Comparison of ENCODE assay signal across 19 cellular contexts in genomic region chr11:114559425-114560310, GRCh38. TPM values are rescaled to one million over a fixed set of nuclear protein-coding genes. Genes with fewer than 3 reads are reported as not detected.
DNase-seq lines count a peak whose midpoint lies in the region; ATAC-seq and TF ChIP-seq lines count a peak whose summit lies in the region.
"Had no signal": no experiment of that assay in that cellular context is flagged by ENCODE, and none has a peak within 500 bp of the region (broad histone marks: within the 10 kb centered on the region; RNA-seq: fewer than 3 reads in every experiment).

Gene NXPE1, minus strand, starts transcription at chr11:114559881. Its CDS starts 8,680 bp downstream, at chr11:114551201.

- no peaks in the 10 kb centered on the region for H3K36me3 Mint-ChIP-seq in immature natural killer cell

- H3K4me1 ChIP-seq in A673 (ENCODE audit: insufficient read depth, low read length, poor library complexity, severe bottlenecking) (no peaks in the 10 kb centered on the region), iPS-20b (ENCODE audit: insufficient read depth, low read length) (peaks cover 4% of the 10 kb centered on the region; the same call in 1 of the 2 replicates), trophoblast cell (ENCODE audit: control insufficient read depth in 1 of 2, insufficient read depth in 2 of 2, low read length in 2 of 2) (no peaks in the 10 kb centered on the region)
- H3K4me1 ChIP-seq: BLaER1 treated with 17β-estradiol and CSF1 and Interleukin-3, amounts not matched to agents 10 nM and 100 nM had no signal

- no peak within 1 kb of the TSS for H3K27ac Mint-ChIP-seq in immature natural killer cell

- H4K91ac ChIP-seq in trophoblast cell (ENCODE audit: low read depth, low read length), result peak within 1 kb of the TSS; percentile 14

- no peaks in the 10 kb centered on the region for H3K36me3 ChIP-seq in A673 (ENCODE audit: insufficient read depth, low read length, poor library complexity, severe bottlenecking)
- H3K36me3 ChIP-seq in iPS-20b (ENCODE audit: insufficient read depth, low read depth, low read length), result no peaks in the 10 kb centered on the region
- no peaks in the 10 kb centered on the region for H3K36me3 ChIP-seq in trophoblast cell (ENCODE audit: control insufficient read depth in 1 of 2, insufficient read depth in 2 of 2, low read length in 2 of 2)
- H3K36me3 ChIP-seq: BLaER1 treated with 17β-estradiol and CSF1 and Interleukin-3, amounts not matched to agents 10 nM and 100 nM had no signal

- no peak within 1 kb of the TSS for H4K12ac ChIP-seq in trophoblast cell (ENCODE audit: low read depth, low read length)

- no CpG with 5 or more reads among the region's 4 CpGs for WGBS in trophoblast cell (ENCODE audit: extremely low coverage, insufficient coverage, insufficient read length)

- H2BK5ac ChIP-seq in trophoblast cell (ENCODE audit: low read depth, low read length, poor library complexity), result no peak within 1 kb of the TSS

- no peak within 1 kb of the TSS for H3K4me3 Mint-ChIP-seq in immature natural killer cell
- H3K4me3 Mint-ChIP-seq: H9 had no signal

- no peak within 1 kb of the TSS for H3K18ac ChIP-seq in trophoblast cell (ENCODE audit: low read length)

- peak within 1 kb of the TSS; percentile 22 for H2BK12ac ChIP-seq in trophoblast cell (ENCODE audit: low read length)

- POLR2A ChIA-PET in A673 (lab: Charles Lee; ENCODE audit: low non-redundant PET), result no interaction called here

- no peak for ATAC-seq in stimulated activated naive CD8-positive, alpha-beta T cell treated with anti-CD3 and anti-CD28 coated beads, Interleukin-15, Interleukin-2, amounts not matched to agents 100 U/mL and 50 U/mL, for 24 hours
- no peak for ATAC-seq in GM18502 (IDR thresholded peaks at IDR 0.05; ENCODE audit: poor library complexity, unreplicated experiment)

- peaks cover 0 to 7% (median 0%) of the 10 kb centered on the region in 6 donors for H3K9me3 Mint-ChIP-seq in immature natural killer cell

- no peak within 1 kb of the TSS for H4K8ac ChIP-seq in trophoblast cell (ENCODE audit: low read depth, low read length)

- H3K27ac ChIP-seq in A673 (ENCODE audit: low read depth, low read length, poor library complexity, severe bottlenecking) (no peak within 1 kb of the TSS), iPS-20b (ENCODE audit: low read length) (no peak within 1 kb of the TSS), trophoblast cell (ENCODE audit: low read depth, low read length) (no peak within 1 kb of the TSS)
- H3K27ac ChIP-seq: BLaER1 treated with 17β-estradiol and CSF1 and Interleukin-3, amounts not matched to agents 10 nM and 100 nM; PC-9 had no signal

- BruUV-seq in A673 (replicated peaks; lab: Mats Ljungman, UMichigan), result no TSS peak

- peak within 1 kb of the TSS; percentile 17; the same call in 1 of the 2 replicates for H3K9ac ChIP-seq in iPS-20b (ENCODE audit: low read depth, low read length)
- no peak within 1 kb of the TSS for H3K9ac ChIP-seq in trophoblast cell (ENCODE audit: low read length)
- H3K9ac ChIP-seq: BLaER1 treated with 17β-estradiol and CSF1 and Interleukin-3, amounts not matched to agents 10 nM and 100 nM had no signal

- H3K4ac ChIP-seq in trophoblast cell (ENCODE audit: low read depth, low read length), result no peak within 1 kb of the TSS

- CTCF ChIA-PET in A673 (lab: Charles Lee), result no interaction called here

- TF ChIP-seq CTCF in A673 (conservative IDR thresholded peaks at IDR 0.05; ENCODE audit: low read depth, low read length), result no peak

- H3K23ac ChIP-seq in trophoblast cell (ENCODE audit: low read length), result no peak within 1 kb of the TSS

- H3K9me3 ChIP-seq in A673 (ENCODE audit: low read depth, low read length, poor library complexity, severe bottlenecking) (no peaks in the 10 kb centered on the region), iPS-20b (ENCODE audit: insufficient read depth, low read depth, low read length) (no peaks in the 10 kb centered on the region), trophoblast cell (ENCODE audit: insufficient read depth, low read depth, low read length) (no peaks in the 10 kb centered on the region)
- H3K9me3 ChIP-seq: BLaER1 treated with 17β-estradiol and CSF1 and Interleukin-3, amounts not matched to agents 10 nM and 100 nM had no signal

- H2AFZ ChIP-seq in trophoblast cell (ENCODE audit: insufficient read depth, low read length, poor library complexity), result no peak within 1 kb of the TSS
- H2AFZ ChIP-seq: PC-9 had no signal

- no peak within 1 kb of the TSS for H2AK5ac ChIP-seq in trophoblast cell (ENCODE audit: low read length)

- no peaks in the 10 kb centered on the region for H3K4me1 Mint-ChIP-seq in immature natural killer cell

- no peaks in the 10 kb centered on the region for H3K27me3 ChIP-seq in A673 (replicated peaks; ENCODE audit: insufficient read depth, low read depth, low read length, poor library complexity)
- H3K27me3 ChIP-seq in iPS-20b (ENCODE audit: insufficient read depth, low read length), result no peaks in the 10 kb centered on the region
- no peaks in the 10 kb centered on the region for H3K27me3 ChIP-seq in trophoblast cell (ENCODE audit: insufficient read depth, low read length)
- H3K27me3 ChIP-seq: BLaER1 treated with 17β-estradiol and CSF1 and Interleukin-3, amounts not matched to agents 10 nM and 100 nM had no signal

- H3K79me1 ChIP-seq in trophoblast cell (ENCODE audit: low read length), result no peaks in the 10 kb centered on the region

- H3K27me3 Mint-ChIP-seq in immature natural killer cell (ENCODE audit: low read depth in 3 of 3), result peaks cover 3 to 5% (median 5%) of the 10 kb centered on the region in 3 donors

- H3K4me2 ChIP-seq in trophoblast cell (ENCODE audit: low read length), result no peak within 1 kb of the TSS
- H3K4me2 ChIP-seq: BLaER1 treated with 17β-estradiol and CSF1 and Interleukin-3, amounts not matched to agents 10 nM and 100 nM; PC-9 had no signal

- no peak within 1 kb of the TSS for H2BK120ac ChIP-seq in trophoblast cell (ENCODE audit: insufficient read depth, low read length, poor library complexity)

- H3K4me3 ChIP-seq in A673 (ENCODE audit: low read depth, low read length, poor library complexity, severe bottlenecking), result no peak within 1 kb of the TSS
- H3K4me3 ChIP-seq in iPS-20b (ENCODE audit: low read length), result no peak within 1 kb of the TSS
- no peak within 1 kb of the TSS for H3K4me3 ChIP-seq in trophoblast cell (ENCODE audit: low read depth, low read length)
- H3K4me3 ChIP-seq: BLaER1 treated with 17β-estradiol and CSF1 and Interleukin-3, amounts not matched to agents 10 nM and 100 nM; PC-9 had no signal

- peak; percentile 1 for DNase-seq in A673 (ENCODE audit: low spot score)
- peak; percentile 32 for DNase-seq in OCI-M1 (lab: John Stamatoyannopoulos, UW)
- DNase-seq in trophoblast cell, result no peak
- no peak for DNase-seq in activated T-cell treated with anti-CD3 and anti-CD28 coated beads, Interleukin-2, amount 50 U/mL, for 1 hour
- no peak for DNase-seq in stimulated activated naive CD8-positive, alpha-beta T cell treated with anti-CD3 and anti-CD28 coated beads, Interleukin-15, Interleukin-2, amounts not matched to agents 100 U/mL and 50 U/mL, for 24 hours
- DNase-seq in immature natural killer cell, result no peak
- DNase-seq: DMS153, EL, H9, NCI-H1436 treated with DMSO at 0.1 percent for 48 hours, NCI-H2081, NCI-H510A, NCI-H774 had no signal

- intact Hi-C loops in A673 (cut with micrococcal nuclease; ENCODE audit: unreplicated experiment), result no loop called here

- H3K79me2 ChIP-seq in trophoblast cell (ENCODE audit: control insufficient read depth, insufficient read depth, low read length, poor library complexity), result no peaks in the 10 kb centered on the region

- H3K14ac ChIP-seq in trophoblast cell (ENCODE audit: low read length), result no peak within 1 kb of the TSS

RNA-seq across cellular contexts. Expression of gene NXPE1, which starts in this region (rescaled TPM):
- total RNA-seq in A673 (2021), result not detected in 2 replicates
- not detected in 2 replicates for polyA plus RNA-seq in trophoblast cell (2013)
- polyA plus RNA-seq in immature natural killer cell, result not detected
- total RNA-seq: H9, HT1080, PC-9, SK-MEL-5 had no signal

Comparison
In these comparisons a context has a peak if more than half of its experiments do, and no peak if none do; other contexts are left out.
1. Peak in DNase-seq in A673; RNA of the gene not detected or under 1 TPM.